8 cellular contexts compared by ENCODE assay signal in genomic region chr10:77836299-77836820, GRCh38.
DNase-seq lines count a peak whose midpoint lies in the region; ATAC-seq and TF ChIP-seq lines count a peak whose summit lies in the region.

No MANE protein-coding gene starts in this region.

- no peaks in the 10 kb centered on the region for H3K27me3 ChIP-seq in esophagus muscularis mucosa

- TF ChIP-seq EP300 in esophagus muscularis mucosa (IDR thresholded peaks at IDR 0.05), result no peak

- no peaks in the 10 kb centered on the region for H3K9me3 ChIP-seq in esophagus muscularis mucosa

- intact Hi-C loops in esophagus muscularis mucosa (cut with DNase I), result no loop called here

- H3K4me3 ChIP-seq in cardiac fibroblast (replicated peaks in 1 of 2; ENCODE audit: low read depth in 2 of 2, low read length in 2 of 2) (no peak overlapping the region), esophagus muscularis mucosa (no peak overlapping the region)

- H3K4me1 ChIP-seq in esophagus muscularis mucosa, result peaks cover 14 to 36% (median 27%) of the 10 kb centered on the region in 4 donors

- ATAC-seq in GM18505 (IDR thresholded peaks at IDR 0.05; ENCODE audit: unreplicated experiment), result no peak

- DNase-seq in HUDEP-2 (lab: John Stamatoyannopoulos, UW; ENCODE audit: unreplicated experiment in 76 of 76) (peak in 65 of 76 experiments; percentile 3 to 81 (median 43)), cardiac fibroblast (ENCODE audit: low read depth in 2 of 2) (peak; percentile 42 to 65), myocyte (ENCODE audit: low read depth) (peak; percentile 79), DMS79 treated with DMSO at 0.1 percent for 48 hours (lab: John Stamatoyannopoulos, UW) (no peak), esophagus muscularis mucosa (ENCODE audit: extremely low spot score) (no peak)
- DNase-seq in stimulated activated naive CD4-positive, alpha-beta T cell treated with Interleukin-2 at 50 U/mL for 16 hours (lab: John Stamatoyannopoulos, UW), result peak; percentile 62

- TF ChIP-seq CTCF in VCaP (conservative IDR thresholded peaks at IDR 0.05) (no peak), cardiac fibroblast (IDR thresholded peaks at IDR 0.05; ENCODE audit: low read depth, low read length) (no peak), esophagus muscularis mucosa (IDR thresholded peaks at IDR 0.05) (no peak)

- H3K27ac ChIP-seq in VCaP (peak overlapping the region; percentile 82), esophagus muscularis mucosa (replicated peaks in 1 of 4) (peak overlapping the region in 2 of 4 donors; percentile 13 to 33)

- peak; percentile 45 for TF ChIP-seq POLR2A in GM18505 (IDR thresholded peaks at IDR 0.05; ENCODE audit: borderline replicate concordance, extremely low read depth, insufficient read depth, insufficient read length)
- TF ChIP-seq POLR2A in esophagus muscularis mucosa (IDR thresholded peaks at IDR 0.05; ENCODE audit: low read depth), result no peak

- WGBS in esophagus muscularis mucosa, result 49% methylated on average over 11 of the region's 11 CpGs

- H3K36me3 ChIP-seq in esophagus muscularis mucosa, result peaks cover 43 to 94% (median 67%) of the 10 kb centered on the region in 4 donors

Comparison
In these comparisons a context has a peak if more than half of its experiments do, and no peak if none do; other contexts are left out.
1. DNase-seq: peak in HUDEP-2 (65 of 76), cardiac fibroblast (2 of 2), myocyte (single experiment) and stimulated activated naive CD4-positive, alpha-beta T cell treated with Interleukin-2 at 50 U/mL for 16 hours (single experiment); none in DMS79 treated with DMSO at 0.1 percent for 48 hours (single experiment) and esophagus muscularis mucosa (single experiment).